Comparison of ENCODE assay signal across 8 cellular contexts in the genomic region with DNA sequence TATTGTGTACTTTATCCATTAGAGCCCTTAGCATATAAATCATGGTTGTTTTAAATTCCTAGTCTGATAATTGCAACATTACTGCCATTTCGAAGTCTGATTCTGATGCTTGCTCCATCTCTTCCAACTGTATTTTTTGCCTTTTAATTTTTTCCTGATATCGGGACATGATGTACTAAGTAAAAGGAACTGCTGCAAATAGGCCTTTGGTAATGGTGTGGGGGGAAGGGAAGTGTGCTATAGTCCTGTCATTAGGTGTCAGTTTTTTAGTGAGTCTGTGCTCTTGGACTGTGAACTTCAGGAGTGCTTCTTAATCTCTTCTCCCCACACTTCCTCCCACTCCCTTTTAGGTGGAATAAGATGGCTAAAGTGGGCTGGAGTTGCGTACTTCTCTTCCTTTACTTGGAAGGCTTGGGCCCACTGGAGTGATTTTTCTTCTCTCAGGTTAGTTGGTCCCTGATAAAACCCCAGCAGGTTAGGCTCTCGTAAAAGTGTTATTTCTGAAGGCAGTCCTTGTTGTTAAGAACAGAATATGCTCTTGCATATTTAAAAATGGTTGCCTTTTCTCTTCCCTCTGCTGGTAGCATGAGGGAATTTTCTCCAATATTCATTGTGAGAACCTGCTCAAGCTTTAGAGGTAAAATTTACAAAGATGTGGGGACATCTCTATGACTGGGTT. TPM values are rescaled to one million over a fixed set of nuclear protein-coding genes. Genes with fewer than 3 reads are reported as not detected.
DNase-seq lines count a peak whose midpoint lies in the region; ATAC-seq and TF ChIP-seq lines count a peak whose summit lies in the region.

No MANE protein-coding gene starts in this region.

- no peak overlapping the region; a peak in 1 of 4 replicates for H3K27ac ChIP-seq in SK-N-SH (ENCODE audit: low read depth in 2 of 2, low read length in 1 of 2)
- peak overlapping the region; percentile 45 for H3K27ac ChIP-seq in right cardiac atrium (ENCODE audit: low read length)
- no peak overlapping the region for H3K27ac ChIP-seq in ovary

- no peaks in the 10 kb centered on the region for H3K9me2 ChIP-seq in SK-N-SH

- TF ChIP-seq RAD21 in SK-N-SH (IDR thresholded peaks at IDR 0.05; ENCODE audit: low read length), result peak; percentile 37

- H3K27me3 ChIP-seq in SK-N-SH (ENCODE audit: insufficient read depth), result no peaks in the 10 kb centered on the region
- H3K27me3 ChIP-seq in right cardiac atrium (ENCODE audit: control insufficient read depth, insufficient read depth), result no peaks in the 10 kb centered on the region
- H3K27me3 ChIP-seq in ovary, result no peaks in the 10 kb centered on the region

- no peak for TF ChIP-seq POLR2A in ovary (IDR thresholded peaks at IDR 0.05)

- H3K9me3 ChIP-seq in SK-N-SH, result no peaks in the 10 kb centered on the region
- no peaks in the 10 kb centered on the region for H3K9me3 ChIP-seq in right cardiac atrium (ENCODE audit: control insufficient read depth, low read length)
- H3K9me3 ChIP-seq in ovary, result no peaks in the 10 kb centered on the region

- peak; percentile 23 for TF ChIP-seq CTCF in AG04449 (IDR thresholded peaks at IDR 0.05; ENCODE audit: insufficient read depth, low read length, missing control alignments)
- peak; percentile 56 for TF ChIP-seq CTCF in SK-N-SH (IDR thresholded peaks at IDR 0.05)
- no peak for TF ChIP-seq CTCF in ovary (IDR thresholded peaks at IDR 0.05)

- DNase-seq in AG04449 (ENCODE audit: low read depth, low spot score) (no peak), SK-N-SH (no peak), right cardiac atrium (no peak), ovary (no peak)
- DNase-seq in stimulated activated CD4-positive, alpha-beta T cell treated with anti-CD3 and anti-CD28 coated beads, Interleukin-4, amount 100 ng/mL, for 24 hours, result no peak

- no peak overlapping the region for H2AFZ ChIP-seq in SK-N-SH (ENCODE audit: low read depth)

- no peak overlapping the region for H3K9ac ChIP-seq in SK-N-SH

- H3K4me1 ChIP-seq in SK-N-SH (ENCODE audit: control insufficient read depth in 1 of 2, insufficient read depth in 2 of 2, low read depth in 1 of 2, low read length in 1 of 2) (no peaks in the 10 kb centered on the region; a peak in 2 of 4 replicates), right cardiac atrium (ENCODE audit: control insufficient read depth, insufficient read depth, low read length) (peaks cover 4% of the 10 kb centered on the region), ovary (ENCODE audit: insufficient read depth) (peaks cover 3% of the 10 kb centered on the region)

- ATAC-seq in GM21717 (IDR thresholded peaks at IDR 0.05; ENCODE audit: unreplicated experiment), result peak; percentile 69
- ATAC-seq in right cardiac atrium, result peak; percentile 54 to 66
- ATAC-seq in GM18907 (IDR thresholded peaks at IDR 0.05; ENCODE audit: unreplicated experiment), result no peak
- ATAC-seq in GM21825 (IDR thresholded peaks at IDR 0.05; ENCODE audit: unreplicated experiment), result no peak

- H3F3A ChIP-seq in SK-N-SH (replicated peaks; ENCODE audit: insufficient read depth), result no peaks in the 10 kb centered on the region

- CTCF ChIA-PET in AG04449 (lab: Yijun Ruan, JAX) (interaction anchor here (1.0 to 2.3 kb wide), 6 partner anchors 8 to 320 kb away, joined by 3 to 9 read pairs (median 4); no protein-coding TSS in a partner anchor), SK-N-SH (lab: Yijun Ruan, JAX) (interaction anchor here (0.6 to 1.3 kb wide), 4 partner anchors 19 to 366 kb away, joined by 3 to 4 read pairs (median 4); no protein-coding TSS in a partner anchor)

- H3K36me3 ChIP-seq in SK-N-SH (replicated peaks in 1 of 2; ENCODE audit: control insufficient read depth in 1 of 2, insufficient read depth in 2 of 2, low read length in 1 of 2) (peaks cover 35 to 60% of the 10 kb centered on the region in 2 experiments), ovary (no peaks in the 10 kb centered on the region)

- H3K79me2 ChIP-seq in SK-N-SH (ENCODE audit: insufficient read depth), result peaks cover 96% of the 10 kb centered on the region

- no peak for TF ChIP-seq EP300 in SK-N-SH (IDR thresholded peaks at IDR 0.05; ENCODE audit: borderline replicate concordance in 1 of 2, low read depth in 1 of 2, low read length in 1 of 2)
- TF ChIP-seq EP300 in ovary (IDR thresholded peaks at IDR 0.05), result no peak

- POLR2A ChIA-PET in AG04449 (lab: Yijun Ruan, JAX) (no interaction called here), SK-N-SH (lab: Yijun Ruan, JAX) (no interaction called here)

- intact Hi-C loops in right cardiac atrium (cut with DNase I) (no loop called here), ovary (cut with DNase I) (no loop called here)

- no peaks in the 10 kb centered on the region; the same call in 1 of the 2 replicates for H4K20me1 ChIP-seq in SK-N-SH (ENCODE audit: insufficient read depth)

- H3K4me3 ChIP-seq in AG04449 (ENCODE audit: low read depth, low read length) (no peak overlapping the region), SK-N-SH (ENCODE audit: low read depth in 2 of 2, low read length in 1 of 2) (no peak overlapping the region), right cardiac atrium (ENCODE audit: low read length) (no peak overlapping the region), ovary (no peak overlapping the region)

- 83% methylated on average over 4 of the region's 4 CpGs for WGBS in SK-N-SH (ENCODE audit: low lambda C conversion rate)
- 74% methylated on average over 4 of the region's 4 CpGs for WGBS in right cardiac atrium
- 78 to 86% (median 84%) methylated on average over 4 of the region's 4 CpGs for WGBS in ovary, 3 donors

- no peak overlapping the region for H3K4me2 ChIP-seq in SK-N-SH

TF ChIP-seq in SK-N-SH, 30 proteins besides CTCF, POLR2A, EP300 and RAD21:
- TF ChIP-seq YY1 (IDR thresholded peaks at IDR 0.05; ENCODE audit: low read depth) (peak; percentile 35; the same call in 1 of the 2 replicates), RFX5 (IDR thresholded peaks at IDR 0.05; ENCODE audit: low read length) (no peak), SMC3 (IDR thresholded peaks at IDR 0.05; ENCODE audit: low read depth, low read length) (0 out of 2 replicates have a peak, but pooled peaks have one; percentile 12)

RNA-seq across cellular contexts. Expression of a gene that starts 18.1 kb away (rescaled TPM):
- polyA plus RNA-seq in SK-N-SH (2012; rRNA removed) (9.9 and 12.0 TPM in 2 replicates), right cardiac atrium (6.4 TPM), ovary (1 to 10 TPM; 3.3 to 7.2 TPM)
- polyA plus RNA-seq in SK-N-SH (2012; cell fraction: cytosol; rRNA removed), result 9.5 and 9.6 TPM in 2 replicates
- 24.0 and 33.9 TPM in 2 replicates for polyA plus RNA-seq in SK-N-SH (2012; cell fraction: nucleus; rRNA removed)
- total RNA-seq in right cardiac atrium (10 to 100 TPM; 10.6 to 13.0 (median 12.2) TPM), ovary (10 to 100 TPM in 5 of 7 donors, 1 to 10 TPM in 2; 7.6 to 15.4 (median 11.6) TPM)

Comparison
In these comparisons a context has a peak if more than half of its experiments do, and no peak if none do; other contexts are left out.
1. CTCF ChIP-seq: peak in AG04449 (single experiment) and SK-N-SH (single experiment); none in ovary (0 of 3).
2. ATAC-seq: peak in GM21717 (single experiment) and right cardiac atrium (2 of 2); none in GM18907 (single experiment) and GM21825 (single experiment).